Comparison of ENCODE assay signal across 8 cellular contexts in the genomic region with DNA sequence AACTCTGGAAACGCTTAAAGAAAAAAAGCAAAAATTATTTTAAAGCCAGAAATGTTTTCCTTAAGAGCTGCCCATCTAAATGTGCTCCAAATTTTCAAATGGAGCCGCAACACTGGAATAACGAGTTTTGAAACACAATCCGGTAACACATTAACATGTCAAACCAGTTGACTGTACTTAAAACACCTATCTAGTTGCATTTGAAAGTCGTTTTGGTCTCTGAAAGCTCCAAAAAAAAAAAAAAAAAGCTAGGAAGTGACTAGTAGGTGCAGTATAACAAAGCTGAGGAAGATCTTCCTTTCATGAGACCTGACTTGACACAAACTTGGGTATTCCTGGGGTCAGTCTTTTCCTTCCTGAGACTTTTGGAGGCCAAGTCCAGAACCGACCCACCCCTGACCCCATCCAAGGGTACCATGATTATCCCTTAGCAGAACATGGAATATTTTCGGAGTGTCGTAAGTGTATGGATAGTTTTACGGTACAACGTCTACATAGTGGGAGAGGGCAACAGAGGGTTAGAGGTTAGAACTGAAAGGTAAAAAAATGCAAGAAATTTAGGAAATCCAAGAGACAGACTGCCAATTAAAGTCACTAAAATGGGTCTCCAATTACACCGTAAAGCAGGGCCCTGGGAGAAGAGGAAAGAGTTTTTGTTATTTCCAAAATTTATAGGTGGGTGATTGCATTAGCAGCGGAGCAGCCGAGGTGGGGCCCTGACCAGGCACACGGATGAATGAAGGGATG. TPM values are rescaled to one million over a fixed set of nuclear protein-coding genes. Genes with fewer than 3 reads are reported as not detected.
DNase-seq lines count a peak whose midpoint lies in the region; ATAC-seq, FAIRE-seq and TF ChIP-seq lines count a peak whose summit lies in the region.

No MANE protein-coding gene starts in this region.

- peak overlapping the region; percentile 78 to 88 (median 83) for H3K4me3 ChIP-seq in keratinocyte (ENCODE audit: control insufficient read depth in 2 of 3, extremely low read depth in 1 of 3, insufficient read depth in 2 of 3, low read depth in 1 of 3, low read length in 3 of 3)
- peak overlapping the region; percentile 87 for H3K4me3 ChIP-seq in upper lobe of right lung

- H3K36me3 ChIP-seq in keratinocyte (ENCODE audit: control insufficient read depth in 2 of 2, extremely low read depth in 1 of 2, insufficient read depth in 2 of 2, low read length in 2 of 2): no peaks in the 10 kb centered on the region
- no peaks in the 10 kb centered on the region for H3K36me3 ChIP-seq in upper lobe of right lung

- no peaks in the 10 kb centered on the region for H3K27me3 ChIP-seq in keratinocyte (ENCODE audit: control insufficient read depth, extremely low read depth, insufficient read depth, low read length)
- H3K27me3 ChIP-seq in upper lobe of right lung: no peaks in the 10 kb centered on the region

- no peaks in the 10 kb centered on the region for H3K9me3 ChIP-seq in keratinocyte (ENCODE audit: control insufficient read depth, low read depth, low read length)
- H3K9me3 ChIP-seq in upper lobe of right lung: no peaks in the 10 kb centered on the region

- H3K4me1 ChIP-seq in keratinocyte (ENCODE audit: control insufficient read depth, extremely low read depth, insufficient read depth, low read length): peaks cover 14% of the 10 kb centered on the region
- peaks cover 8% of the 10 kb centered on the region for H3K4me1 ChIP-seq in upper lobe of right lung

- peak; percentile 43 for DNase-seq in SW480 (ENCODE audit: low spot score)
- no peak for DNase-seq in keratinocyte (ENCODE audit: low read depth, low spot score)
- no peak for DNase-seq in upper lobe of right lung
- DNase-seq in GDM1 (lab: John Stamatoyannopoulos, UW): no peak
- DNase-seq in anterior cingulate cortex (lab: John Stamatoyannopoulos, UW): no peak
- DNase-seq in DMS153 treated with DMSO at 0.1 percent for 48 hours (lab: John Stamatoyannopoulos, UW; ENCODE audit: unreplicated experiment): no peak

- H3K27ac ChIP-seq in keratinocyte (ENCODE audit: control insufficient read depth, insufficient read depth, low read length): peak overlapping the region; percentile 92
- H3K27ac ChIP-seq in upper lobe of right lung: peak overlapping the region; percentile 96

- TF ChIP-seq CTCF in keratinocyte (optimal IDR thresholded peaks at IDR 0.05 in 1 of 3, IDR thresholded peaks at IDR 0.05 in 1 of 3, conservative IDR thresholded peaks at IDR 0.05 in 1 of 3; ENCODE audit: extremely low read depth in 1 of 3, insufficient read depth in 2 of 3, low read length in 3 of 3): no peak
- TF ChIP-seq CTCF in upper lobe of right lung (IDR thresholded peaks at IDR 0.05): no peak

- H3K9ac ChIP-seq in keratinocyte (ENCODE audit: control insufficient read depth, extremely low read depth, insufficient read depth, low read length): peak overlapping the region; percentile 94

- ATAC-seq in GM18861 (IDR thresholded peaks at IDR 0.05; ENCODE audit: unreplicated experiment): peak; percentile 0
- ATAC-seq in HG02970 (IDR thresholded peaks at IDR 0.05; ENCODE audit: low FRiP score, unreplicated experiment): peak; percentile 0
- ATAC-seq in upper lobe of right lung: no peak

- FAIRE-seq in keratinocyte (lab: Jason Lieb, UNC): peak; percentile 17

- H3K79me2 ChIP-seq in keratinocyte (ENCODE audit: control insufficient read depth, insufficient read depth, low read length): peaks cover 5% of the 10 kb centered on the region

- intact Hi-C loops in upper lobe of right lung (cut with DNase I): no loop called here

- peak overlapping the region; percentile 94 for H2AFZ ChIP-seq in keratinocyte (ENCODE audit: control insufficient read depth, low read length)

- peak overlapping the region; percentile 98 for H3K4me2 ChIP-seq in keratinocyte (ENCODE audit: control insufficient read depth, extremely low read depth, insufficient read depth, low read depth, low read length)

- no peaks in the 10 kb centered on the region for H4K20me1 ChIP-seq in keratinocyte (ENCODE audit: control insufficient read depth, extremely low read depth, insufficient read depth, low read length)

- dilution Hi-C loops in keratinocyte (cut with MboI; ENCODE audit: extremely low pct_ligation_motif_present, low sequenced_read_pairs): no loop called here

- no peaks in the 10 kb centered on the region for H3K9me1 ChIP-seq in keratinocyte (ENCODE audit: control insufficient read depth, extremely low read depth, insufficient read depth, low read length)

RNA-seq across cellular contexts. Expression of a gene that starts 0.8 kb away (rescaled TPM):
- polyA plus RNA-seq in keratinocyte: 8.4 to 31.2 TPM (median 10.8 TPM) in 3 replicates
- polyA plus RNA-seq in keratinocyte (2011; ENCODE audit: low read depth): 21.4 TPM
- polyA plus RNA-seq in keratinocyte (2011; cell fraction: cytosol; rRNA removed): 9.5 and 10.3 TPM in 2 replicates
- 4.7 and 13.8 TPM in 2 replicates for polyA plus RNA-seq in keratinocyte (2011; cell fraction: nucleus; rRNA removed)
- polyA plus RNA-seq in keratinocyte (2012; ENCODE audit: low replicate concordance): 22.0 and 27.9 TPM in 2 replicates
- 0.63 to 0.67 TPM in 2 of 3 replicates, not detected in the other for polyA minus RNA-seq in keratinocyte
- not detected for polyA minus RNA-seq in keratinocyte (2011; cell fraction: cytosol; rRNA and poly(A)+ RNA removed)
- polyA minus RNA-seq in keratinocyte (2011; cell fraction: nucleus; rRNA and poly(A)+ RNA removed): 0.53 and 1.6 TPM in 2 replicates
- total RNA-seq in upper lobe of right lung: 20.6 TPM
